ENCODE assay signal across 1 cellular context in genomic region chr14:77119852-77120251, GRCh38.
TF ChIP-seq lines count a peak whose summit lies in the region.

No MANE protein-coding gene starts in this region.

TF ChIP-seq in GM23338, 12 proteins besides CTCF, POLR2A, EP300 and RAD21 (continued from another document):
- TF ChIP-seq, protein P1, sequence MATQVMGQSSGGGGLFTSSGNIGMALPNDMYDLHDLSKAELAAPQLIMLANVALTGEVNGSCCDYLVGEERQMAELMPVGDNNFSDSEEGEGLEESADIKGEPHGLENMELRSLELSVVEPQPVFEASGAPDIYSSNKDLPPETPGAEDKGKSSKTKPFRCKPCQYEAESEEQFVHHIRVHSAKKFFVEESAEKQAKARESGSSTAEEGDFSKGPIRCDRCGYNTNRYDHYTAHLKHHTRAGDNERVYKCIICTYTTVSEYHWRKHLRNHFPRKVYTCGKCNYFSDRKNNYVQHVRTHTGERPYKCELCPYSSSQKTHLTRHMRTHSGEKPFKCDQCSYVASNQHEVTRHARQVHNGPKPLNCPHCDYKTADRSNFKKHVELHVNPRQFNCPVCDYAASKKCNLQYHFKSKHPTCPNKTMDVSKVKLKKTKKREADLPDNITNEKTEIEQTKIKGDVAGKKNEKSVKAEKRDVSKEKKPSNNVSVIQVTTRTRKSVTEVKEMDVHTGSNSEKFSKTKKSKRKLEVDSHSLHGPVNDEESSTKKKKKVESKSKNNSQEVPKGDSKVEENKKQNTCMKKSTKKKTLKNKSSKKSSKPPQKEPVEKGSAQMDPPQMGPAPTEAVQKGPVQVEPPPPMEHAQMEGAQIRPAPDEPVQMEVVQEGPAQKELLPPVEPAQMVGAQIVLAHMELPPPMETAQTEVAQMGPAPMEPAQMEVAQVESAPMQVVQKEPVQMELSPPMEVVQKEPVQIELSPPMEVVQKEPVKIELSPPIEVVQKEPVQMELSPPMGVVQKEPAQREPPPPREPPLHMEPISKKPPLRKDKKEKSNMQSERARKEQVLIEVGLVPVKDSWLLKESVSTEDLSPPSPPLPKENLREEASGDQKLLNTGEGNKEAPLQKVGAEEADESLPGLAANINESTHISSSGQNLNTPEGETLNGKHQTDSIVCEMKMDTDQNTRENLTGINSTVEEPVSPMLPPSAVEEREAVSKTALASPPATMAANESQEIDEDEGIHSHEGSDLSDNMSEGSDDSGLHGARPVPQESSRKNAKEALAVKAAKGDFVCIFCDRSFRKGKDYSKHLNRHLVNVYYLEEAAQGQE (IDR thresholded peaks at IDR 0.05; ENCODE audit: unreplicated experiment): no peak
